Comparison of ENCODE assay signal across 8 cellular contexts in genomic region chr19:43504426-43505185, GRCh38. TPM values are rescaled to one million over a fixed set of nuclear protein-coding genes. Genes with fewer than 3 reads are reported as not detected.
DNase-seq lines count a peak whose midpoint lies in the region; ATAC-seq and TF ChIP-seq lines count a peak whose summit lies in the region.

PHLDB3 (minus strand) TSS chr19:43504746; CDS start chr19:43504118, 628 bp downstream.

- H3K4me1 ChIP-seq in naive thymus-derived CD4-positive, alpha-beta T cell (ENCODE audit: control insufficient read depth in 2 of 2, insufficient read depth in 2 of 2, low read length in 2 of 2), result peaks cover 5 to 18% of the 10 kb centered on the region in 2 donors

- no peak for TF ChIP-seq CTCF in type B pancreatic cell (conservative IDR thresholded peaks at IDR 0.05)

- POLR2A ChIA-PET in naive thymus-derived CD4-positive, alpha-beta T cell (lab: Charles Lee), result interaction anchor here (0.6 to 3.1 kb wide), 24 partner anchors 10 to 546 kb away, joined by 3 to 58 read pairs (median 4); partner anchors contain the start of genes IRGQ, LYPD3, ZNF575 and ZNF576

- H3K9me3 ChIP-seq in naive thymus-derived CD4-positive, alpha-beta T cell (ENCODE audit: control insufficient read depth in 2 of 3, low read length in 3 of 3), result no peaks in the 10 kb centered on the region

- H3K27ac ChIP-seq in epithelial cell of prostate, result peak within 1 kb of the TSS; percentile 72
- H3K27ac ChIP-seq in naive thymus-derived CD4-positive, alpha-beta T cell (ENCODE audit: low read depth, low read length), result peak within 1 kb of the TSS; percentile 96

- peak; percentile 14 for ATAC-seq in GM21619 (IDR thresholded peaks at IDR 0.05; ENCODE audit: unreplicated experiment)
- ATAC-seq in naive thymus-derived CD4-positive, alpha-beta T cell, result peak; percentile 44

- no peaks in the 10 kb centered on the region for H3K27me3 Mint-ChIP-seq in naive thymus-derived CD4-positive, alpha-beta T cell
- no peaks in the 10 kb centered on the region for H3K27me3 Mint-ChIP-seq in type B pancreatic cell

- peak within 1 kb of the TSS; percentile 90 to 100 (median 96) for H3K27ac Mint-ChIP-seq in naive thymus-derived CD4-positive, alpha-beta T cell
- peak within 1 kb of the TSS; percentile 97 for H3K27ac Mint-ChIP-seq in type B pancreatic cell

- H3K27me3 ChIP-seq in naive thymus-derived CD4-positive, alpha-beta T cell (ENCODE audit: control insufficient read depth in 2 of 2, insufficient read depth in 2 of 2, low read length in 2 of 2), result no peaks in the 10 kb centered on the region

- peaks cover 0 to 21% (median 0%) of the 10 kb centered on the region in 3 experiments for H3K36me3 ChIP-seq in naive thymus-derived CD4-positive, alpha-beta T cell (ENCODE audit: control insufficient read depth in 2 of 3, insufficient read depth in 3 of 3, low read length in 3 of 3)

- peak within 1 kb of the TSS; percentile 90 to 98 (median 92) for H3K4me3 Mint-ChIP-seq in naive thymus-derived CD4-positive, alpha-beta T cell
- H3K4me3 Mint-ChIP-seq in type B pancreatic cell, result peak within 1 kb of the TSS; percentile 99

- peaks cover 20 to 51% (median 39%) of the 10 kb centered on the region in 7 donors for H3K4me1 Mint-ChIP-seq in naive thymus-derived CD4-positive, alpha-beta T cell
- H3K4me1 Mint-ChIP-seq in type B pancreatic cell (ENCODE audit: unreplicated experiment), result peaks cover 23% of the 10 kb centered on the region

- CTCF ChIA-PET in naive thymus-derived CD4-positive, alpha-beta T cell (lab: Charles Lee), result interaction anchor here (0.5 to 2.7 kb wide), 8 partner anchors 13 to 72 kb away, joined by 3 to 11 read pairs (median 7); no protein-coding TSS in a partner anchor

- intact Hi-C loops in naive thymus-derived CD4-positive, alpha-beta T cell (cut with micrococcal nuclease), result loop anchor here (1.0 to 2.0 kb wide), 10 partner anchors 15 to 164 kb away; partner anchors contain the start of genes ETHE1 (in 2 of the 2), ZNF575 (in 2 of the 2), IRGQ (in 1 of the 2) and ZNF428 (in 1 of the 2)

- peaks cover 5 to 21% (median 14%) of the 10 kb centered on the region in 5 donors for H3K36me3 Mint-ChIP-seq in naive thymus-derived CD4-positive, alpha-beta T cell
- H3K36me3 Mint-ChIP-seq in type B pancreatic cell, result peaks cover 20% of the 10 kb centered on the region

- DNase-seq in COR-L47 (lab: John Stamatoyannopoulos, UW) (peak; percentile 64), LHCN-M2 (ENCODE audit: low read depth) (peak; percentile 14), epithelial cell of prostate (ENCODE audit: low read depth, low spot score) (no peak), type B pancreatic cell (ENCODE audit: extremely low spot score, unreplicated experiment) (peak; percentile 77), retina (no peak)
- peak; percentile 61 for DNase-seq in activated CD4-positive, alpha-beta T cell treated with anti-CD3 and anti-CD28 coated beads for 48 hours
- DNase-seq in naive thymus-derived CD4-positive, alpha-beta T cell, result peak in 1 of 9 donors; percentile 56

- peak within 1 kb of the TSS; percentile 98 for H3K4me3 ChIP-seq in naive thymus-derived CD4-positive, alpha-beta T cell (ENCODE audit: low read length)

- H3K9me3 Mint-ChIP-seq in naive thymus-derived CD4-positive, alpha-beta T cell, result peaks cover 0 to 2% (median 0%) of the 10 kb centered on the region in 11 donors
- H3K9me3 Mint-ChIP-seq in type B pancreatic cell, result no peaks in the 10 kb centered on the region

RNA-seq across cellular contexts. Expression of gene PHLDB3, which starts in this region (rescaled TPM):
- 7.9 and 10.0 TPM in 2 replicates for total RNA-seq in LHCN-M2 (2014; rRNA removed)
- polyA plus RNA-seq in LHCN-M2 (2012), result 5.0 TPM
- 10 to 100 TPM; 24.5 to 98.8 (median 43.3) TPM for total RNA-seq in naive thymus-derived CD4-positive, alpha-beta T cell
- 1 to 10 TPM; 4.5 to 6.5 TPM for polyA plus RNA-seq in naive thymus-derived CD4-positive, alpha-beta T cell
- 37.9 and 114 TPM in 2 replicates for total RNA-seq in type B pancreatic cell (ENCODE audit: low replicate concordance)

Comparison
In these comparisons a context has a peak if more than half of its experiments do, and no peak if none do; other contexts are left out.
1. DNase-seq: peak in COR-L47 (single experiment), LHCN-M2 (single experiment), activated CD4-positive, alpha-beta T cell treated with anti-CD3 and anti-CD28 coated beads for 48 hours (single experiment) and type B pancreatic cell (single experiment); none in epithelial cell of prostate (single experiment) and retina (single experiment).